In the genomic region with DNA sequence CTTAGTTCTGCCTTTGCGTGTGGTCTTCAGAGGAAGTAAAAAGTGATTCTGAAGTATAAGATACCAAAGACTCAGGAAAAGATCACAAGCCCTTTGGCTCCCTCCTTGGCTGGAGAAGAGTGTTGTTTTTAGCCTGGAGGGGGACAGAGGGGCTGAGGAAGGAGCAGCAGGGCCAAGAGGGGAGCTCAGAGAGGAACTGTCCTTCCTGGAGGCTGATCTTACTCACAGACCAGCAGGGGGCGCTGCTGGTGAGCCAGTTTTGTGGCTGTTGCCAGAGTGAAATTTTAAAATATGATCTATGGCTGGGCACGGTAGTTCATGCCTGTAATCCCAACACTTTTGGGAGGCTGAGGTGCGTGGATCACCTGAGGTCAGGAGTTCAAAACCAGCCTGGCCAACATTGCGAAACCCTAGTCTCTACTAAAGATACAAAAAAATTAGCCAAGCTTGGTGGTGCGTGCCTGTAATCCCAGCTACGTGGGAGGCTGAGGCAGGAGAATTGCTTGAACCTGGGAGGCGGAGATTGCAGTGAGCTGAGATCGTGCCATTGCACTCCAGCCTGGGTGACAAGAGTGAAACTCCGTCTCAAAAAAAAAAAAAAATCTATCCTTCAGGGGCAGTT, we compare ENCODE assay signal across 8 cellular contexts.
A peak's percentile ranks its signal among the peaks of the same experiment; 100 is the strongest.
DNase-seq lines count a peak whose midpoint lies in the region; ATAC-seq and TF ChIP-seq lines count a peak whose summit lies in the region.
"Not testable (repeated sequence)": the region's sequence is repeated elsewhere in the genome, so short reads cannot be mapped to it uniquely, and the experiment has no call there.

No MANE protein-coding gene starts in this region.

- H3K36me3 Mint-ChIP-seq in activated B cell treated with CpG ODN at 0.5 μM for 24 hours (ENCODE audit: low read depth); nephron (ENCODE audit: low read depth); stimulated activated effector memory CD8-positive, alpha-beta T cell treated with anti-CD3 and anti-CD28 coated beads, Interleukin-12 subunit alpha, Interleukin-12 subunit beta, amount 100 ng/mL, for 72 hours: not testable (repeated sequence)

- H3K4me1 Mint-ChIP-seq in activated B cell treated with CpG ODN at 0.5 μM for 24 hours; nephron; stimulated activated effector memory CD8-positive, alpha-beta T cell treated with anti-CD3 and anti-CD28 coated beads, Interleukin-12 subunit alpha, Interleukin-12 subunit beta, amount 100 ng/mL, for 72 hours: not testable (repeated sequence)

- H3K4me3 ChIP-seq in HEK293 (ENCODE audit: low read depth, low read length); foreskin fibroblast (ENCODE audit: low read depth in 1 of 2, low read length in 2 of 2): not testable (repeated sequence)

- H3K27ac ChIP-seq in HEK293 (ENCODE audit: extremely low read depth, low read depth, low read length): not testable (repeated sequence)

- not testable (repeated sequence) for H3K9me3 ChIP-seq in HEK293 (ENCODE audit: control insufficient read depth, insufficient read depth, low read depth, low read length)

- POLR2A ChIA-PET in HEK293 (lab: Yijun Ruan, JAX); activated B cell treated with CpG ODN at 0.5 μM for 24 hours (lab: Charles Lee): not testable (repeated sequence)

- CTCF ChIA-PET in HEK293 (lab: Yijun Ruan, JAX): interaction anchor here (0.6 to 2.1 kb wide), 16 partner anchors 8 to 974 kb away, joined by 3 to 11 read pairs (median 4); no protein-coding TSS in a partner anchor
- CTCF ChIA-PET in activated B cell treated with CpG ODN at 0.5 μM for 24 hours (lab: Charles Lee): interaction anchor here (0.7 to 1.5 kb wide), 2 partner anchors 15 to 578 kb away, joined by 3 read pairs; no protein-coding TSS in a partner anchor

- not testable (repeated sequence) for H3K9me3 Mint-ChIP-seq in activated B cell treated with CpG ODN at 0.5 μM for 24 hours; nephron; stimulated activated effector memory CD8-positive, alpha-beta T cell treated with anti-CD3 and anti-CD28 coated beads, Interleukin-12 subunit alpha, Interleukin-12 subunit beta, amount 100 ng/mL, for 72 hours

- not testable (repeated sequence) for H3K4me1 ChIP-seq in HEK293 (ENCODE audit: control insufficient read depth, insufficient read depth, low read length)

- H3K27me3 Mint-ChIP-seq in activated B cell treated with CpG ODN at 0.5 μM for 24 hours; nephron (ENCODE audit: low read depth): not testable (repeated sequence)

- H3K4me3 Mint-ChIP-seq in activated B cell treated with CpG ODN at 0.5 μM for 24 hours: not testable (repeated sequence)
- peak overlapping the region; percentile 42 to 65 (median 43) for H3K4me3 Mint-ChIP-seq in nephron
- peak overlapping the region; percentile 36 for H3K4me3 Mint-ChIP-seq in stimulated activated effector memory CD8-positive, alpha-beta T cell treated with anti-CD3 and anti-CD28 coated beads, Interleukin-12 subunit alpha, Interleukin-12 subunit beta, amount 100 ng/mL, for 72 hours

- not testable (repeated sequence) for H3K36me3 ChIP-seq in HEK293 (ENCODE audit: control insufficient read depth in 2 of 2, insufficient read depth in 1 of 2, low read length in 2 of 2)

- H3K27ac Mint-ChIP-seq in activated B cell treated with CpG ODN at 0.5 μM for 24 hours; nephron; stimulated activated effector memory CD8-positive, alpha-beta T cell treated with anti-CD3 and anti-CD28 coated beads, Interleukin-12 subunit alpha, Interleukin-12 subunit beta, amount 100 ng/mL, for 72 hours: not testable (repeated sequence)

- not testable (repeated sequence) for ATAC-seq in activated B cell treated with CpG ODN at 0.5 μM for 24 hours (ENCODE audit: low read depth)
- peak; percentile 23 for ATAC-seq in stimulated activated effector memory CD8-positive, alpha-beta T cell treated with anti-CD3 and anti-CD28 coated beads, Interleukin-12 subunit alpha, Interleukin-12 subunit beta, amount 100 ng/mL, for 72 hours

- intact Hi-C loops in activated B cell treated with CpG ODN at 0.5 μM for 24 hours (cut with micrococcal nuclease): loop anchor here (2.0 to 5.0 kb wide), 2 partner anchors 580 to 639 kb away; no protein-coding TSS in a partner anchor

- not testable (repeated sequence) for TF ChIP-seq CTCF in HEK293 (tag by site-specific recombination; IDR thresholded peaks at IDR 0.05); activated B cell treated with CpG ODN at 0.5 μM for 24 hours (IDR thresholded peaks at IDR 0.05)
- TF ChIP-seq CTCF in foreskin fibroblast (IDR thresholded peaks at IDR 0.05; ENCODE audit: low read depth, low read length) (peak; percentile 77), nephron (IDR thresholded peaks at IDR 0.05; ENCODE audit: unreplicated experiment in 3 of 3) (peak; percentile 61 to 65 (median 62))

- DNase-seq in COLO668 (lab: John Stamatoyannopoulos, UW; ENCODE audit: unreplicated experiment): peak; percentile 68
- peak; percentile 73 for DNase-seq in NCI-H69 (lab: John Stamatoyannopoulos, UW)
- peak; percentile 24 for DNase-seq in activated B cell treated with CpG ODN at 0.5 μM for 24 hours
- DNase-seq in activated naive CD8-positive, alpha-beta T cell treated with anti-CD3 and anti-CD28 coated beads, Interleukin-2, amount 50 U/mL, for 16 hours (ENCODE audit: low read depth, low spot score): peak; percentile 32
- DNase-seq in foreskin fibroblast: peak; percentile 45 to 84
- peak; percentile 47 to 79 for DNase-seq in stimulated activated effector memory CD8-positive, alpha-beta T cell treated with anti-CD3 and anti-CD28 coated beads, Interleukin-12 subunit alpha, Interleukin-12 subunit beta, amount 100 ng/mL, for 72 hours (ENCODE audit: low spot score in 2 of 2)

TF ChIP-seq in HEK293, 187 proteins besides CTCF, POLR2A, EP300 and RAD21:
- TF ChIP-seq ZNF654 (tag by site-specific recombination; IDR thresholded peaks at IDR 0.05; ENCODE audit: low read depth): peak; percentile 41
- TF ChIP-seq ZNF2 (tag by site-specific recombination; IDR thresholded peaks at IDR 0.05): 0 out of 2 replicates have a peak, but pooled peaks have one; percentile 71
